20 cellular contexts compared by ENCODE assay signal in genomic region chr11:116891746-116892145, GRCh38. TPM values are rescaled to one million over a fixed set of nuclear protein-coding genes. Genes with fewer than 3 reads are reported as not detected.
A peak's percentile ranks its signal among the peaks of the same experiment; 100 is the strongest.
DNase-seq lines count a peak whose midpoint lies in the region; ATAC-seq and TF ChIP-seq lines count a peak whose summit lies in the region.
"Had no signal": no experiment of that assay in that cellular context is flagged by ENCODE, and none has a peak within 500 bp of the region (broad histone marks: within the 10 kb centered on the region; RNA-seq: fewer than 3 reads in every experiment).

No MANE protein-coding gene starts in this region.

- H3K36me3 ChIP-seq in uterus, result no peaks in the 10 kb centered on the region

- no peaks in the 10 kb centered on the region for H3K4me1 ChIP-seq in uterus
- H3K4me1 ChIP-seq: A549 had no signal

- ATAC-seq in activated naive CD8-positive, alpha-beta T cell treated with anti-CD3 and anti-CD28 coated beads, Interleukin-2, amount 50 U/mL, for 24 hours, result no peak
- ATAC-seq in T-helper 17 cell, result no peak
- ATAC-seq: A549, HepG2 had no signal

- no peak overlapping the region for H3K4me3 ChIP-seq in uterus
- H3K4me3 ChIP-seq: A549, Peyer's patch had no signal

- H3K9me3 ChIP-seq in T-helper 17 cell (ENCODE audit: control insufficient read depth, low read length, poor library complexity, severe bottlenecking), result no peaks in the 10 kb centered on the region
- H3K9me3 ChIP-seq in uterus, result no peaks in the 10 kb centered on the region
- H3K9me3 ChIP-seq: A549, Peyer's patch had no signal

- intact Hi-C loops in uterus (cut with DNase I; ENCODE audit: low total_unique reads), result no loop called here

- H3K36me3 Mint-ChIP-seq in activated naive CD8-positive, alpha-beta T cell treated with anti-CD3 and anti-CD28 coated beads for 36 hours, result peaks cover 13% of the 10 kb centered on the region
- peaks cover 33% of the 10 kb centered on the region for H3K36me3 Mint-ChIP-seq in activated naive CD8-positive, alpha-beta T cell treated with anti-CD3 and anti-CD28 coated beads, Interleukin-2, amount 50 U/mL, for 24 hours (ENCODE audit: low read depth)
- peaks cover 20% of the 10 kb centered on the region for H3K36me3 Mint-ChIP-seq in T-helper 17 cell (ENCODE audit: low read depth)

- no peak for DNase-seq in activated naive CD8-positive, alpha-beta T cell treated with anti-CD3 and anti-CD28 coated beads for 36 hours
- DNase-seq in activated naive CD8-positive, alpha-beta T cell treated with anti-CD3 and anti-CD28 coated beads, Interleukin-2, amount 50 U/mL, for 24 hours, result no peak
- DNase-seq in T-helper 17 cell (no peak), medulla oblongata (ENCODE audit: extremely low spot score) (peak; percentile 50), NCI-H2196 (lab: John Stamatoyannopoulos, UW; ENCODE audit: unreplicated experiment) (no peak), SIG-M5 (lab: John Stamatoyannopoulos, UW) (no peak), uterus (no peak)
- DNase-seq: Calu3, DMS79, Karpas-422, NCI-H1105 treated with DMSO at 0.1 percent for 48 hours, NCI-H187 treated with DMSO at 0.1 percent for 48 hours, NCI-H446 treated with DMSO at 0.1 percent for 48 hours, NCI-H748 treated with DMSO at 0.1 percent for 48 hours, Peyer's patch, Right ventricle myocardium superior had no signal

- H3K4me1 Mint-ChIP-seq in activated naive CD8-positive, alpha-beta T cell treated with anti-CD3 and anti-CD28 coated beads for 36 hours, result peaks cover 12% of the 10 kb centered on the region
- H3K4me1 Mint-ChIP-seq in activated naive CD8-positive, alpha-beta T cell treated with anti-CD3 and anti-CD28 coated beads, Interleukin-2, amount 50 U/mL, for 24 hours, result peaks cover 17% of the 10 kb centered on the region
- peaks cover 39% of the 10 kb centered on the region for H3K4me1 Mint-ChIP-seq in T-helper 17 cell

- H3K27me3 Mint-ChIP-seq in activated naive CD8-positive, alpha-beta T cell treated with anti-CD3 and anti-CD28 coated beads for 36 hours, result no peaks in the 10 kb centered on the region
- no peaks in the 10 kb centered on the region for H3K27me3 Mint-ChIP-seq in activated naive CD8-positive, alpha-beta T cell treated with anti-CD3 and anti-CD28 coated beads, Interleukin-2, amount 50 U/mL, for 24 hours
- no peaks in the 10 kb centered on the region for H3K27me3 Mint-ChIP-seq in T-helper 17 cell

- no peak for TF ChIP-seq POLR2A in uterus (IDR thresholded peaks at IDR 0.05)

- H3K4me3 Mint-ChIP-seq in activated naive CD8-positive, alpha-beta T cell treated with anti-CD3 and anti-CD28 coated beads for 36 hours, result no peak overlapping the region
- H3K4me3 Mint-ChIP-seq in activated naive CD8-positive, alpha-beta T cell treated with anti-CD3 and anti-CD28 coated beads, Interleukin-2, amount 50 U/mL, for 24 hours, result no peak overlapping the region
- no peak overlapping the region for H3K4me3 Mint-ChIP-seq in T-helper 17 cell
- H3K4me3 Mint-ChIP-seq: CD14-positive monocyte had no signal

- no peaks in the 10 kb centered on the region for H3K27me3 ChIP-seq in uterus
- H3K27me3 ChIP-seq: Peyer's patch had no signal

- no peak overlapping the region for H3K27ac ChIP-seq in uterus
- H3K27ac ChIP-seq: A549, Peyer's patch had no signal

- no peak for TF ChIP-seq CTCF in uterus (IDR thresholded peaks at IDR 0.05)

- H3K27ac Mint-ChIP-seq in activated naive CD8-positive, alpha-beta T cell treated with anti-CD3 and anti-CD28 coated beads for 36 hours, result peak overlapping the region; percentile 0
- no peak overlapping the region for H3K27ac Mint-ChIP-seq in activated naive CD8-positive, alpha-beta T cell treated with anti-CD3 and anti-CD28 coated beads, Interleukin-2, amount 50 U/mL, for 24 hours
- H3K27ac Mint-ChIP-seq in T-helper 17 cell, result peak overlapping the region; percentile 91

- H3K9me3 Mint-ChIP-seq in activated naive CD8-positive, alpha-beta T cell treated with anti-CD3 and anti-CD28 coated beads for 36 hours, result no peaks in the 10 kb centered on the region
- no peaks in the 10 kb centered on the region for H3K9me3 Mint-ChIP-seq in activated naive CD8-positive, alpha-beta T cell treated with anti-CD3 and anti-CD28 coated beads, Interleukin-2, amount 50 U/mL, for 24 hours
- H3K9me3 Mint-ChIP-seq: CD14-positive monocyte had no signal

RNA-seq across cellular contexts. Expression of gene APOA1, which starts 54.3 kb away (rescaled TPM):
- under 1 TPM in 1 of 2 experiments, not detected in 1; 0.33 TPM for total RNA-seq in activated naive CD8-positive, alpha-beta T cell treated with anti-CD3 and anti-CD28 coated beads for 36 hours
- 1 to 10 TPM in 1 of 2 donors, not detected in 1; 1.2 TPM for total RNA-seq in T-helper 17 cell
- total RNA-seq in uterus, result 1 to 10 TPM in 2 of 4 donors, not detected in 2; 2.2 to 3.5 TPM
- total RNA-seq: Calu3, G401 had no signal
